Comparison of ENCODE assay signal across 8 cellular contexts in the genomic region with DNA sequence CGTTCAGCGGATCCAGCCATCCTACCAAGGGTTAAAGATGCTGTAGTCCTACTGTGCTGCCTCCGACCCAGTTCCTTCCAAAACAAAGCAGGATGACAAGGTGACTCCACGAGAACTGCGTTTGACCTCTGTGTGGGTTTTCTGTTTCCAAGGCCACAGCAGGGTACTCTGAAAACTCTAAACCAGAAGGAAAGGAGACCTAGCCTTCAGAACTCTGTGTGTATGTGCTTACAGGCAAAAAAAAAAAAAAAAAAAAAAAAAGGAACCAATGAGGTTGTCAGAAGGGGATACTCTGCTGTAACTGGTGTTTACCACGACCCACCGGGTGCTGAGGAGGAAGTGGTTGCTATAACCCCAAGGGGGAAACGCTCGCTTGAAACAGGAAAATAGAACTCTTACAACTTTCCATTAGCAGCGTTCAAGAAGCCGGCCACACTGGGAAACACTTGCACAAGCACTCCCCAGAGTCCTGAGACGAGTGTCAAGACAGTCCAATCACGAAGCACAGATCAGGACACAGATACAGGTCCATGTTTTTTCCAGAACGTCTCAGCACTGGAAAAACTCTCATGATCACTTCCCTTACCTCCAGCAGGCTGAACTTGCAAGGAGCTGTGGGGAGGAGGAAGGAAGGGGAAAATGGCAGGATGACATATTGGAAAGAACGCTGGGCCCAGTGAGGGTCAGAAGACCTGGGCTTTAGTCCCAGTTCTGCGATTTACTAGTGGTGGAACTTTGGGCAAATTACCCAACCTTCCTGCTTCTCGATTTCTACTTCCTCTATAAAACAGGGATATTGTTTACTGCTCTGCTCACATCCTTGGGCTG.
DNase-seq lines count a peak whose midpoint lies in the region; ATAC-seq and TF ChIP-seq lines count a peak whose summit lies in the region.

No MANE protein-coding gene starts in this region.

- H3K9ac ChIP-seq in BLaER1: peak overlapping the region; percentile 22; the same call in 1 of the 2 replicates

- DNase-seq in activated CD4-positive, alpha-beta T cell treated with anti-CD3 and anti-CD28 coated beads, Interleukin-2, amount 50 U/mL, for 48 hours: peak; percentile 55 to 63
- DNase-seq in stimulated activated CD4-positive, alpha-beta T cell treated with anti-CD3 and anti-CD28 coated beads, Interleukin-4, amount 100 ng/mL, for 1 hour: peak; percentile 40
- DNase-seq in NCI-H446 (lab: John Stamatoyannopoulos, UW) (no peak), occipital lobe (lab: John Stamatoyannopoulos, UW) (no peak)

- H3K9me3 ChIP-seq in BLaER1: no peaks in the 10 kb centered on the region
- no peaks in the 10 kb centered on the region for H3K9me3 ChIP-seq in gastroesophageal sphincter

- peak; percentile 80 for ATAC-seq in GM19455 (IDR thresholded peaks at IDR 0.05; ENCODE audit: unreplicated experiment)
- ATAC-seq in HG03521 (IDR thresholded peaks at IDR 0.05; ENCODE audit: unreplicated experiment): peak; percentile 69
- ATAC-seq in gastroesophageal sphincter: peak; percentile 7

- H3K4me2 ChIP-seq in BLaER1: peak overlapping the region; percentile 94

- no peak for TF ChIP-seq POLR2A in gastroesophageal sphincter (IDR thresholded peaks at IDR 0.05)

- H3K4me1 ChIP-seq in BLaER1 (peaks cover 94% of the 10 kb centered on the region), gastroesophageal sphincter (peaks cover 0 to 42% (median 27%) of the 10 kb centered on the region in 3 donors)

- no peak for TF ChIP-seq EP300 in gastroesophageal sphincter (IDR thresholded peaks at IDR 0.05)

- H3K4me3 ChIP-seq in BLaER1 (peak overlapping the region; percentile 51; the same call in 1 of the 2 replicates), gastroesophageal sphincter (no peak overlapping the region)

- no peak for TF ChIP-seq CTCF in gastroesophageal sphincter (IDR thresholded peaks at IDR 0.05)

- H3K27me3 ChIP-seq in BLaER1 (no peaks in the 10 kb centered on the region), gastroesophageal sphincter (no peaks in the 10 kb centered on the region)

- H4K20me1 ChIP-seq in BLaER1: peaks cover 87% of the 10 kb centered on the region

- H3K36me3 ChIP-seq in BLaER1 (peaks cover 13% of the 10 kb centered on the region), gastroesophageal sphincter (no peaks in the 10 kb centered on the region)

- H3K27ac ChIP-seq in BLaER1 (peak overlapping the region; percentile 72; the same call in 1 of the 2 replicates), gastroesophageal sphincter (peak overlapping the region in 2 of 4 donors; percentile 62 to 89)

- WGBS in gastroesophageal sphincter (ENCODE audit: low coverage in 1 of 2), 2 donors: 20 to 23% methylated on average over 12 to 14 of the region's 17 CpGs

Comparison
In these comparisons a context has a peak if more than half of its experiments do, and no peak if none do; other contexts are left out.
1. ATAC-seq: peak in every context shown above with its lines; median percentile 80 in GM19455; 69 in HG03521; 7 in gastroesophageal sphincter.
2. DNase-seq: peak in activated CD4-positive, alpha-beta T cell treated with anti-CD3 and anti-CD28 coated beads, Interleukin-2, amount 50 U/mL, for 48 hours (2 of 2) and stimulated activated CD4-positive, alpha-beta T cell treated with anti-CD3 and anti-CD28 coated beads, Interleukin-4, amount 100 ng/mL, for 1 hour (single experiment); none in NCI-H446 (0 of 2) and occipital lobe (single experiment).